In the genomic region with DNA sequence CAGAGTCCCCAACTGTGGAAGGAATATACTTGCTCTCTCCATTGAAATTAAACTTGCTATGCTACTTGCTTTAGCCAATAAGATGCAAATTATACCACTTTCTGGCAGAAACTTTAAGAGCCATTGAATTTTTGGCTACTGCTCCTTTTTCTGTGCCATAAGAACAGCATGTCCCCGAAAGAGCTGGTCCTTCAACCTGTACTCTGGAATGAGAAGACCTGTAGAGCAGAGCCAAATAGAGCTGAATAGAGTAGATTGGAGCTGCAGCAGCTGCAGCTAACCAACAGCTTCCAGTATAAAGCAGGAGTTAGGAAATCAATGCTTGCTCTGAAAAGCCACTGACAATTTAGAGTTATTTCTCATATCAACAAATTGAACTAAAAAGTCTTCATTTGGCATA, we compare ENCODE assay signal across 16 cellular contexts.
DNase-seq lines count a peak whose midpoint lies in the region; ATAC-seq, FAIRE-seq and TF ChIP-seq lines count a peak whose summit lies in the region.
"Had no signal": no experiment of that assay in that cellular context is flagged by ENCODE, and none has a peak within 500 bp of the region (broad histone marks: within the 10 kb centered on the region; RNA-seq: fewer than 3 reads in every experiment).

No MANE protein-coding gene starts in this region.

- H3K36me3 ChIP-seq in right lobe of liver (no peaks in the 10 kb centered on the region), HepG2 (replicated peaks in 1 of 2; ENCODE audit: control insufficient read depth in 1 of 2, insufficient read depth in 2 of 2, low read length in 2 of 2) (no peaks in the 10 kb centered on the region)

- no TSS peak for BruUV-seq in HepG2 (replicated peaks; lab: Mats Ljungman, UMichigan)

- H3K9ac ChIP-seq in HepG2 (ENCODE audit: insufficient read depth, low read depth, low read length), result no peak overlapping the region

- POLR2A ChIA-PET in HepG2 (lab: Yijun Ruan, JAX), result no interaction called here

- no peak overlapping the region for H2AFZ ChIP-seq in HepG2 (ENCODE audit: low read length)

- FAIRE-seq in HepG2 (lab: Jason Lieb, UNC), result no peak
- FAIRE-seq: GM12878 had no signal

- WGBS in right lobe of liver (ENCODE audit: insufficient coverage, low coverage, low lambda C conversion rate, missing lambda C conversion rate), result 20% methylated on average over 1 of the region's 1 CpG
- WGBS in HepG2 (ENCODE audit: low lambda C conversion rate), result 0% methylated on average over 1 of the region's 1 CpG

- TF ChIP-seq EP300 in HepG2 (IDR thresholded peaks at IDR 0.05; ENCODE audit: low read depth in 2 of 2, low read length in 2 of 2) (no peak), HepG2 (CRISPR knock-in tag; IDR thresholded peaks at IDR 0.05; ENCODE audit: borderline replicate concordance) (no peak)

- TF ChIP-seq POLR2A in right lobe of liver (IDR thresholded peaks at IDR 0.05) (no peak), HepG2 (IDR thresholded peaks at IDR 0.05; ENCODE audit: insufficient read depth in 1 of 2, low read depth in 2 of 2, low read length in 2 of 2) (no peak)

- H3K4me1 ChIP-seq in right lobe of liver (no peaks in the 10 kb centered on the region), HepG2 (ENCODE audit: insufficient read depth, low read length) (no peaks in the 10 kb centered on the region), foreskin keratinocyte (no peaks in the 10 kb centered on the region)

- ATAC-seq in right lobe of liver (peak in 3 of 4 donors; percentile 42 to 54 (median 43)), HepG2 (no peak), omental fat pad (ENCODE audit: low FRiP score) (no peak), foreskin keratinocyte (no peak)
- ATAC-seq: GM12878 had no signal

- no peak for TF ChIP-seq RAD21 in HepG2 (CRISPR knock-in tag; IDR thresholded peaks at IDR 0.05)

- H3K27me3 ChIP-seq in right lobe of liver (no peaks in the 10 kb centered on the region), HepG2 (ENCODE audit: control insufficient read depth in 1 of 2, insufficient read depth in 2 of 2, low read length in 2 of 2) (no peaks in the 10 kb centered on the region), foreskin keratinocyte (no peaks in the 10 kb centered on the region)

- intact Hi-C loops in right lobe of liver (cut with DNase I) (no loop called here), HepG2 (cut with micrococcal nuclease; ENCODE audit: unreplicated experiment) (no loop called here)

- DNase-seq in right lobe of liver, result no peak
- DNase-seq in HepG2 (ENCODE audit: low spot score), result no peak
- DNase-seq in inferior parietal cortex (ENCODE audit: extremely low spot score), result peak; percentile 33
- DNase-seq in putamen (ENCODE audit: low spot score), result peak; percentile 10
- no peak for DNase-seq in omental fat pad (ENCODE audit: low spot score)
- no peak for DNase-seq in kidney tubule cell (ENCODE audit: low spot score)
- no peak for DNase-seq in foreskin keratinocyte
- DNase-seq: CD8-positive, alpha-beta memory T cell; DMS53; H9; Karpas-422; NCI-H2029; NCI-H526 treated with DMSO at 0.1 percent for 48 hours; SIG-M5 had no signal

- no peak for TF ChIP-seq CTCF in right lobe of liver (IDR thresholded peaks at IDR 0.05)
- TF ChIP-seq CTCF in HepG2 (CRISPR knock-in tag; IDR thresholded peaks at IDR 0.05), result no peak
- TF ChIP-seq CTCF in omental fat pad (IDR thresholded peaks at IDR 0.05), result no peak
- TF ChIP-seq CTCF in foreskin keratinocyte (conservative IDR thresholded peaks at IDR 0.05), result no peak

- no peak overlapping the region for H3K4me3 ChIP-seq in right lobe of liver
- no peak overlapping the region for H3K4me3 ChIP-seq in HepG2 (replicated peaks in 1 of 3; ENCODE audit: insufficient read depth in 1 of 3, low read depth in 2 of 3, low read length in 3 of 3)
- H3K4me3 ChIP-seq: GM12878 had no signal

- no peak overlapping the region for H3K4me2 ChIP-seq in HepG2 (ENCODE audit: low read depth, low read length)

- in situ Hi-C loops in HepG2 (cut with HindIII; ENCODE audit: extremely low pct_ligation_motif_present, low pct_unique_long_range_greater_than_20kb), result no loop called here

- H3K9me3 ChIP-seq in right lobe of liver (peaks cover 0 to 3% (median 0%) of the 10 kb centered on the region in 4 donors), HepG2 (ENCODE audit: low read length) (peaks cover 19% of the 10 kb centered on the region)

- no peaks in the 10 kb centered on the region for H4K20me1 ChIP-seq in HepG2 (ENCODE audit: insufficient read depth, low read length)

- no peak overlapping the region for H3K27ac ChIP-seq in right lobe of liver
- no peak overlapping the region for H3K27ac ChIP-seq in HepG2 (ENCODE audit: extremely low read length, insufficient read depth, low read length)
- no peak overlapping the region for H3K27ac ChIP-seq in foreskin keratinocyte
- H3K27ac ChIP-seq: HL-60 had no signal

- no peaks in the 10 kb centered on the region for H3K79me2 ChIP-seq in HepG2 (ENCODE audit: insufficient read depth, low read length)

- CTCF ChIA-PET in HepG2 (lab: Yijun Ruan, JAX; ENCODE audit: low intra/inter-chr PET ratio, low total read pairs), result no interaction called here

TF ChIP-seq in HepG2, 621 proteins besides CTCF, POLR2A, EP300 and RAD21 (continues in another document):
- TF ChIP-seq CEBPG (CRISPR knock-in tag; IDR thresholded peaks at IDR 0.05) (no peak), ZNF772 (CRISPR knock-in tag; IDR thresholded peaks at IDR 0.05) (no peak), ZFP37 (CRISPR knock-in tag; IDR thresholded peaks at IDR 0.05; ENCODE audit: borderline replicate concordance) (no peak), SMARCE1 (IDR thresholded peaks at IDR 0.05; ENCODE audit: borderline replicate concordance) (no peak)
- TF ChIP-seq, protein P1, sequence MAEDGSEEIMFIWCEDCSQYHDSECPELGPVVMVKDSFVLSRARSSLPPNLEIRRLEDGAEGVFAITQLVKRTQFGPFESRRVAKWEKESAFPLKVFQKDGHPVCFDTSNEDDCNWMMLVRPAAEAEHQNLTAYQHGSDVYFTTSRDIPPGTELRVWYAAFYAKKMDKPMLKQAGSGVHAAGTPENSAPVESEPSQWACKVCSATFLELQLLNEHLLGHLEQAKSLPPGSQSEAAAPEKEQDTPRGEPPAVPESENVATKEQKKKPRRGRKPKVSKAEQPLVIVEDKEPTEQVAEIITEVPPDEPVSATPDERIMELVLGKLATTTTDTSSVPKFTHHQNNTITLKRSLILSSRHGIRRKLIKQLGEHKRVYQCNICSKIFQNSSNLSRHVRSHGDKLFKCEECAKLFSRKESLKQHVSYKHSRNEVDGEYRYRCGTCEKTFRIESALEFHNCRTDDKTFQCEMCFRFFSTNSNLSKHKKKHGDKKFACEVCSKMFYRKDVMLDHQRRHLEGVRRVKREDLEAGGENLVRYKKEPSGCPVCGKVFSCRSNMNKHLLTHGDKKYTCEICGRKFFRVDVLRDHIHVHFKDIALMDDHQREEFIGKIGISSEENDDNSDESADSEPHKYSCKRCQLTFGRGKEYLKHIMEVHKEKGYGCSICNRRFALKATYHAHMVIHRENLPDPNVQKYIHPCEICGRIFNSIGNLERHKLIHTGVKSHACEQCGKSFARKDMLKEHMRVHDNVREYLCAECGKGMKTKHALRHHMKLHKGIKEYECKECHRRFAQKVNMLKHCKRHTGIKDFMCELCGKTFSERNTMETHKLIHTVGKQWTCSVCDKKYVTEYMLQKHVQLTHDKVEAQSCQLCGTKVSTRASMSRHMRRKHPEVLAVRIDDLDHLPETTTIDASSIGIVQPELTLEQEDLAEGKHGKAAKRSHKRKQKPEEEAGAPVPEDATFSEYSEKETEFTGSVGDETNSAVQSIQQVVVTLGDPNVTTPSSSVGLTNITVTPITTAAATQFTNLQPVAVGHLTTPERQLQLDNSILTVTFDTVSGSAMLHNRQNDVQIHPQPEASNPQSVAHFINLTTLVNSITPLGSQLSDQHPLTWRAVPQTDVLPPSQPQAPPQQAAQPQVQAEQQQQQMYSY (CRISPR knock-in tag; IDR thresholded peaks at IDR 0.05), result no peak
- TF ChIP-seq, protein P2, sequence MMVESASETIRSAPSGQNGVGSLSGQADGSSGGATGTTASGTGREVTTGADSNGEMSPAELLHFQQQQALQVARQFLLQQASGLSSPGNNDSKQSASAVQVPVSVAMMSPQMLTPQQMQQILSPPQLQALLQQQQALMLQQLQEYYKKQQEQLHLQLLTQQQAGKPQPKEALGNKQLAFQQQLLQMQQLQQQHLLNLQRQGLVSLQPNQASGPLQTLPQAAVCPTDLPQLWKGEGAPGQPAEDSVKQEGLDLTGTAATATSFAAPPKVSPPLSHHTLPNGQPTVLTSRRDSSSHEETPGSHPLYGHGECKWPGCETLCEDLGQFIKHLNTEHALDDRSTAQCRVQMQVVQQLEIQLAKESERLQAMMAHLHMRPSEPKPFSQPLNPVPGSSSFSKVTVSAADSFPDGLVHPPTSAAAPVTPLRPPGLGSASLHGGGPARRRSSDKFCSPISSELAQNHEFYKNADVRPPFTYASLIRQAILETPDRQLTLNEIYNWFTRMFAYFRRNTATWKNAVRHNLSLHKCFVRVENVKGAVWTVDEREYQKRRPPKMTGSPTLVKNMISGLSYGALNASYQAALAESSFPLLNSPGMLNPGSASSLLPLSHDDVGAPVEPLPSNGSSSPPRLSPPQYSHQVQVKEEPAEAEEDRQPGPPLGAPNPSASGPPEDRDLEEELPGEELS (CRISPR knock-in tag; IDR thresholded peaks at IDR 0.05), result no peak
- TF ChIP-seq, protein P3, sequence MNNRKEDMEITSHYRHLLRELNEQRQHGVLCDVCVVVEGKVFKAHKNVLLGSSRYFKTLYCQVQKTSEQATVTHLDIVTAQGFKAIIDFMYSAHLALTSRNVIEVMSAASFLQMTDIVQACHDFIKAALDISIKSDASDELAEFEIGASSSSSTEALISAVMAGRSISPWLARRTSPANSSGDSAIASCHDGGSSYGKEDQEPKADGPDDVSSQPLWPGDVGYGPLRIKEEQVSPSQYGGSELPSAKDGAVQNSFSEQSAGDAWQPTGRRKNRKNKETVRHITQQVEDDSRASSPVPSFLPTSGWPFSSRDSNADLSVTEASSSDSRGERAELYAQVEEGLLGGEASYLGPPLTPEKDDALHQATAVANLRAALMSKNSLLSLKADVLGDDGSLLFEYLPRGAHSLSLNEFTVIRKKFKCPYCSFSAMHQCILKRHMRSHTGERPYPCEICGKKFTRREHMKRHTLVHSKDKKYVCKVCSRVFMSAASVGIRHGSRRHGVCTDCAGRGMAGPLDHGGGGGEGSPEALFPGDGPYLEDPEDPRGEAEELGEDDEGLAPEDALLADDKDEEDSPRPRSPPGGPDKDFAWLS (CRISPR knock-in tag; IDR thresholded peaks at IDR 0.05; ENCODE audit: borderline replicate concordance), result no peak
- TF ChIP-seq, protein P4, sequence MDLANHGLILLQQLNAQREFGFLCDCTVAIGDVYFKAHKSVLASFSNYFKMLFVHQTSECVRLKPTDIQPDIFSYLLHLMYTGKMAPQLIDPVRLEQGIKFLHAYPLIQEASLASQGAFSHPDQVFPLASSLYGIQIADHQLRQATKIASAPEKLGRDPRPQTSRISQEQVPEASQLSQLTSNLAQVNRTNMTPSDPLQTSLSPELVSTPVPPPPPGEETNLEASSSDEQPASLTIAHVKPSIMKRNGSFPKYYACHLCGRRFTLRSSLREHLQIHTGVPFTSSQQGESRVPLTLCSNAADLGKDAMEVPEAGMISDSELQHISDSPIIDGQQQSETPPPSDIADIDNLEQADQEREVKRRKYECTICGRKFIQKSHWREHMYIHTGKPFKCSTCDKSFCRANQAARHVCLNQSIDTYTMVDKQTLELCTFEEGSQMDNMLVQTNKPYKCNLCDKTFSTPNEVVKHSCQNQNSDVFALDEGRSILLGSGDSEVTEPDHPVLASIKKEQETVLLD (CRISPR knock-in tag; IDR thresholded peaks at IDR 0.05; ENCODE audit: low read depth), result no peak

Comparison
In these comparisons a context has a peak if more than half of its experiments do, and no peak if none do; other contexts are left out.
1. ATAC-seq: peak in right lobe of liver (3 of 4); none in HepG2 (single experiment), omental fat pad (single experiment) and foreskin keratinocyte (single experiment).
2. DNase-seq: peak in inferior parietal cortex (single experiment) and putamen (single experiment); none in right lobe of liver (0 of 3), HepG2 (single experiment), omental fat pad (single experiment), kidney tubule cell (single experiment) and foreskin keratinocyte (0 of 2).